ENCODE assay signal across 1 cellular context in the genomic region with DNA sequence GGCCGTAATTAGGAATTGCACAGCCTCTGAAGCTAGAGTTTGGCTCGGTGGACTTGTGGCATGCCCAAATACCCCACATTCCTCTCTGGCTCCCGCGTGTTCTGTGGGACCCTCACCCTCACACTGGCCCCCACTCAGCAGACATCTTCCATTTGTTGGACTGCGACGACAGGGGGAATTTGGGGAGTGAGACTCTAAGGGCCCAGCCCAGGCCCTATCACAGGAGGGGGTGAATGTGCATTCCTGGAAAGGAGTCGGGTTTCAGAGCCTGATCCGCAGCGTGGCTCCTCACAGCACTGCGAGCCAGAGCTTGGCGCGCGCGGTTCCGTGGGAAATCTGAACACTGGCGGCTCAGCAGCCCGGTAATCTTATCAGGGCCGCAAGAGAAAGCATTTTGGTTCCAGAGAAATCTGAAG.
TF ChIP-seq lines count a peak whose summit lies in the region.

No MANE protein-coding gene starts in this region.

TF ChIP-seq in K562, 482 proteins besides CTCF, POLR2A, EP300 and RAD21 (continued from another document and continues in another):
- TF ChIP-seq, protein P1, sequence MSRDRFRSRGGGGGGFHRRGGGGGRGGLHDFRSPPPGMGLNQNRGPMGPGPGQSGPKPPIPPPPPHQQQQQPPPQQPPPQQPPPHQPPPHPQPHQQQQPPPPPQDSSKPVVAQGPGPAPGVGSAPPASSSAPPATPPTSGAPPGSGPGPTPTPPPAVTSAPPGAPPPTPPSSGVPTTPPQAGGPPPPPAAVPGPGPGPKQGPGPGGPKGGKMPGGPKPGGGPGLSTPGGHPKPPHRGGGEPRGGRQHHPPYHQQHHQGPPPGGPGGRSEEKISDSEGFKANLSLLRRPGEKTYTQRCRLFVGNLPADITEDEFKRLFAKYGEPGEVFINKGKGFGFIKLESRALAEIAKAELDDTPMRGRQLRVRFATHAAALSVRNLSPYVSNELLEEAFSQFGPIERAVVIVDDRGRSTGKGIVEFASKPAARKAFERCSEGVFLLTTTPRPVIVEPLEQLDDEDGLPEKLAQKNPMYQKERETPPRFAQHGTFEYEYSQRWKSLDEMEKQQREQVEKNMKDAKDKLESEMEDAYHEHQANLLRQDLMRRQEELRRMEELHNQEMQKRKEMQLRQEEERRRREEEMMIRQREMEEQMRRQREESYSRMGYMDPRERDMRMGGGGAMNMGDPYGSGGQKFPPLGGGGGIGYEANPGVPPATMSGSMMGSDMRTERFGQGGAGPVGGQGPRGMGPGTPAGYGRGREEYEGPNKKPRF (IDR thresholded peaks at IDR 0.05; ENCODE audit: low read depth, low read length) = no peak
- TF ChIP-seq, protein P2, sequence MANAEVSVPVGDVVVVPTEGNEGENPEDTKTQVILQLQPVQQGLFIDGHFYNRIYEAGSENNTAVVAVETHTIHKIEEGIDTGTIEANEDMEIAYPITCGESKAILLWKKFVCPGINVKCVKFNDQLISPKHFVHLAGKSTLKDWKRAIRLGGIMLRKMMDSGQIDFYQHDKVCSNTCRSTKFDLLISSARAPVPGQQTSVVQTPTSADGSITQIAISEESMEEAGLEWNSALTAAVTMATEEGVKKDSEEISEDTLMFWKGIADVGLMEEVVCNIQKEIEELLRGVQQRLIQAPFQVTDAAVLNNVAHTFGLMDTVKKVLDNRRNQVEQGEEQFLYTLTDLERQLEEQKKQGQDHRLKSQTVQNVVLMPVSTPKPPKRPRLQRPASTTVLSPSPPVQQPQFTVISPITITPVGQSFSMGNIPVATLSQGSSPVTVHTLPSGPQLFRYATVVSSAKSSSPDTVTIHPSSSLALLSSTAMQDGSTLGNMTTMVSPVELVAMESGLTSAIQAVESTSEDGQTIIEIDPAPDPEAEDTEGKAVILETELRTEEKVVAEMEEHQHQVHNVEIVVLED (CRISPR knock-in tag; IDR thresholded peaks at IDR 0.05) = no peak
- TF ChIP-seq, protein P3, sequence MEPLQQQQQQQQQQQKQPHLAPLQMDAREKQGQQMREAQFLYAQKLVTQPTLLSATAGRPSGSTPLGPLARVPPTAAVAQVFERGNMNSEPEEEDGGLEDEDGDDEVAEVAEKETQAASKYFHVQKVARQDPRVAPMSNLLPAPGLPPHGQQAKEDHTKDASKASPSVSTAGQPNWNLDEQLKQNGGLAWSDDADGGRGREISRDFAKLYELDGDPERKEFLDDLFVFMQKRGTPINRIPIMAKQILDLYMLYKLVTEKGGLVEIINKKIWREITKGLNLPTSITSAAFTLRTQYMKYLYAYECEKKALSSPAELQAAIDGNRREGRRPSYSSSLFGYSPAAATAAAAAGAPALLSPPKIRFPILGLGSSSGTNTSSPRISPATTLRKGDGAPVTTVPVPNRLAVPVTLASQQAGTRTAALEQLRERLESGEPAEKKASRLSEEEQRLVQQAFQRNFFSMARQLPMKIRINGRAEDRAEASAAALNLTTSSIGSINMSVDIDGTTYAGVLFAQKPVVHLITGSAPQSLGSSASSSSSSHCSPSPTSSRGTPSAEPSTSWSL (CRISPR knock-in tag; IDR thresholded peaks at IDR 0.05; ENCODE audit: borderline replicate concordance) = no peak
- TF ChIP-seq FIP1L1 (IDR thresholded peaks at IDR 0.05; ENCODE audit: low read depth, low read length, poor library complexity, severe bottlenecking) (no peak), ZNF583 (CRISPR knock-in tag; IDR thresholded peaks at IDR 0.05) (no peak), CBX8 (IDR thresholded peaks at IDR 0.05; ENCODE audit: borderline replicate concordance, extremely low read depth, low read depth, low read length, poor library complexity, severe bottlenecking) (no peak), TGIF2 (CRISPR knock-in tag; IDR thresholded peaks at IDR 0.05) (no peak)
- TF ChIP-seq, protein P4, sequence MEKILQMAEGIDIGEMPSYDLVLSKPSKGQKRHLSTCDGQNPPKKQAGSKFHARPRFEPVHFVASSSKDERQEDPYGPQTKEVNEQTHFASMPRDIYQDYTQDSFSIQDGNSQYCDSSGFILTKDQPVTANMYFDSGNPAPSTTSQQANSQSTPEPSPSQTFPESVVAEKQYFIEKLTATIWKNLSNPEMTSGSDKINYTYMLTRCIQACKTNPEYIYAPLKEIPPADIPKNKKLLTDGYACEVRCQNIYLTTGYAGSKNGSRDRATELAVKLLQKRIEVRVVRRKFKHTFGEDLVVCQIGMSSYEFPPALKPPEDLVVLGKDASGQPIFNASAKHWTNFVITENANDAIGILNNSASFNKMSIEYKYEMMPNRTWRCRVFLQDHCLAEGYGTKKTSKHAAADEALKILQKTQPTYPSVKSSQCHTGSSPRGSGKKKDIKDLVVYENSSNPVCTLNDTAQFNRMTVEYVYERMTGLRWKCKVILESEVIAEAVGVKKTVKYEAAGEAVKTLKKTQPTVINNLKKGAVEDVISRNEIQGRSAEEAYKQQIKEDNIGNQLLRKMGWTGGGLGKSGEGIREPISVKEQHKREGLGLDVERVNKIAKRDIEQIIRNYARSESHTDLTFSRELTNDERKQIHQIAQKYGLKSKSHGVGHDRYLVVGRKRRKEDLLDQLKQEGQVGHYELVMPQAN (IDR thresholded peaks at IDR 0.05; ENCODE audit: borderline replicate concordance) = no peak
- TF ChIP-seq, protein P5, sequence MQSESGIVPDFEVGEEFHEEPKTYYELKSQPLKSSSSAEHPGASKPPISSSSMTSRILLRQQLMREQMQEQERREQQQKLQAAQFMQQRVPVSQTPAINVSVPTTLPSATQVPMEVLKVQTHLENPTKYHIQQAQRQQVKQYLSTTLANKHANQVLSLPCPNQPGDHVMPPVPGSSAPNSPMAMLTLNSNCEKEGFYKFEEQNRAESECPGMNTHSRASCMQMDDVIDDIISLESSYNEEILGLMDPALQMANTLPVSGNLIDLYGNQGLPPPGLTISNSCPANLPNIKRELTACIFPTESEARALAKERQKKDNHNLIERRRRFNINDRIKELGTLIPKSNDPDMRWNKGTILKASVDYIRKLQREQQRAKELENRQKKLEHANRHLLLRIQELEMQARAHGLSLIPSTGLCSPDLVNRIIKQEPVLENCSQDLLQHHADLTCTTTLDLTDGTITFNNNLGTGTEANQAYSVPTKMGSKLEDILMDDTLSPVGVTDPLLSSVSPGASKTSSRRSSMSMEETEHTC (IDR thresholded peaks at IDR 0.05) = peak; percentile 40; the same call in 1 of the 2 replicates
- TF ChIP-seq, protein P6, sequence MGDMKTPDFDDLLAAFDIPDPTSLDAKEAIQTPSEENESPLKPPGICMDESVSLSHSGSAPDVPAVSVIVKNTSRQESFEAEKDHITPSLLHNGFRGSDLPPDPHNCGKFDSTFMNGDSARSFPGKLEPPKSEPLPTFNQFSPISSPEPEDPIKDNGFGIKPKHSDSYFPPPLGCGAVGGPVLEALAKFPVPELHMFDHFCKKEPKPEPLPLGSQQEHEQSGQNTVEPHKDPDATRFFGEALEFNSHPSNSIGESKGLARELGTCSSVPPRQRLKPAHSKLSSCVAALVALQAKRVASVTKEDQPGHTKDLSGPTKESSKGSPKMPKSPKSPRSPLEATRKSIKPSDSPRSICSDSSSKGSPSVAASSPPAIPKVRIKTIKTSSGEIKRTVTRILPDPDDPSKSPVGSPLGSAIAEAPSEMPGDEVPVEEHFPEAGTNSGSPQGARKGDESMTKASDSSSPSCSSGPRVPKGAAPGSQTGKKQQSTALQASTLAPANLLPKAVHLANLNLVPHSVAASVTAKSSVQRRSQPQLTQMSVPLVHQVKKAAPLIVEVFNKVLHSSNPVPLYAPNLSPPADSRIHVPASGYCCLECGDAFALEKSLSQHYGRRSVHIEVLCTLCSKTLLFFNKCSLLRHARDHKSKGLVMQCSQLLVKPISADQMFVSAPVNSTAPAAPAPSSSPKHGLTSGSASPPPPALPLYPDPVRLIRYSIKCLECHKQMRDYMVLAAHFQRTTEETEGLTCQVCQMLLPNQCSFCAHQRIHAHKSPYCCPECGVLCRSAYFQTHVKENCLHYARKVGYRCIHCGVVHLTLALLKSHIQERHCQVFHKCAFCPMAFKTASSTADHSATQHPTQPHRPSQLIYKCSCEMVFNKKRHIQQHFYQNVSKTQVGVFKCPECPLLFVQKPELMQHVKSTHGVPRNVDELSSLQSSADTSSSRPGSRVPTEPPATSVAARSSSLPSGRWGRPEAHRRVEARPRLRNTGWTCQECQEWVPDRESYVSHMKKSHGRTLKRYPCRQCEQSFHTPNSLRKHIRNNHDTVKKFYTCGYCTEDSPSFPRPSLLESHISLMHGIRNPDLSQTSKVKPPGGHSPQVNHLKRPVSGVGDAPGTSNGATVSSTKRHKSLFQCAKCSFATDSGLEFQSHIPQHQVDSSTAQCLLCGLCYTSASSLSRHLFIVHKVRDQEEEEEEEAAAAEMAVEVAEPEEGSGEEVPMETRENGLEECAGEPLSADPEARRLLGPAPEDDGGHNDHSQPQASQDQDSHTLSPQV (IDR thresholded peaks at IDR 0.05) = peak; percentile 89
- TF ChIP-seq, protein P7, sequence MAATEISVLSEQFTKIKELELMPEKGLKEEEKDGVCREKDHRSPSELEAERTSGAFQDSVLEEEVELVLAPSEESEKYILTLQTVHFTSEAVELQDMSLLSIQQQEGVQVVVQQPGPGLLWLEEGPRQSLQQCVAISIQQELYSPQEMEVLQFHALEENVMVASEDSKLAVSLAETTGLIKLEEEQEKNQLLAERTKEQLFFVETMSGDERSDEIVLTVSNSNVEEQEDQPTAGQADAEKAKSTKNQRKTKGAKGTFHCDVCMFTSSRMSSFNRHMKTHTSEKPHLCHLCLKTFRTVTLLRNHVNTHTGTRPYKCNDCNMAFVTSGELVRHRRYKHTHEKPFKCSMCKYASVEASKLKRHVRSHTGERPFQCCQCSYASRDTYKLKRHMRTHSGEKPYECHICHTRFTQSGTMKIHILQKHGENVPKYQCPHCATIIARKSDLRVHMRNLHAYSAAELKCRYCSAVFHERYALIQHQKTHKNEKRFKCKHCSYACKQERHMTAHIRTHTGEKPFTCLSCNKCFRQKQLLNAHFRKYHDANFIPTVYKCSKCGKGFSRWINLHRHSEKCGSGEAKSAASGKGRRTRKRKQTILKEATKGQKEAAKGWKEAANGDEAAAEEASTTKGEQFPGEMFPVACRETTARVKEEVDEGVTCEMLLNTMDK (IDR thresholded peaks at IDR 0.05; ENCODE audit: borderline replicate concordance, insufficient read depth, low read depth, low read length, poor library complexity, severe bottlenecking) = no peak
- TF ChIP-seq, protein P8, sequence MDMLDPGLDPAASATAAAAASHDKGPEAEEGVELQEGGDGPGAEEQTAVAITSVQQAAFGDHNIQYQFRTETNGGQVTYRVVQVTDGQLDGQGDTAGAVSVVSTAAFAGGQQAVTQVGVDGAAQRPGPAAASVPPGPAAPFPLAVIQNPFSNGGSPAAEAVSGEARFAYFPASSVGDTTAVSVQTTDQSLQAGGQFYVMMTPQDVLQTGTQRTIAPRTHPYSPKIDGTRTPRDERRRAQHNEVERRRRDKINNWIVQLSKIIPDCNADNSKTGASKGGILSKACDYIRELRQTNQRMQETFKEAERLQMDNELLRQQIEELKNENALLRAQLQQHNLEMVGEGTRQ (CRISPR knock-in tag; IDR thresholded peaks at IDR 0.05) = no peak
- TF ChIP-seq, protein P9, sequence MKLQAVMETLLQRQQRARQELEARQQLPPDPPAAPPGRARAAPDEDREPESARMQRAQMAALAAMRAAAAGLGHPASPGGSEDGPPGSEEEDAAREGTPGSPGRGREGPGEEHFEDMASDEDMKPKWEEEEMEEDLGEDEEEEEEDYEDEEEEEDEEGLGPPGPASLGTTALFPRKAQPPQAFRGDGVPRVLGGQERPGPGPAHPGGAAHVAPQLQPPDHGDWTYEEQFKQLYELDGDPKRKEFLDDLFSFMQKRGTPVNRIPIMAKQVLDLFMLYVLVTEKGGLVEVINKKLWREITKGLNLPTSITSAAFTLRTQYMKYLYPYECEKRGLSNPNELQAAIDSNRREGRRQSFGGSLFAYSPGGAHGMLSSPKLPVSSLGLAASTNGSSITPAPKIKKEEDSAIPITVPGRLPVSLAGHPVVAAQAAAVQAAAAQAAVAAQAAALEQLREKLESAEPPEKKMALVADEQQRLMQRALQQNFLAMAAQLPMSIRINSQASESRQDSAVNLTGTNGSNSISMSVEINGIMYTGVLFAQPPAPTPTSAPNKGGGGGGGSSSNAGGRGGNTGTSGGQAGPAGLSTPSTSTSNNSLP (IDR thresholded peaks at IDR 0.05; ENCODE audit: borderline replicate concordance, low read depth, low read length) = peak; percentile 40; the same call in 1 of the 2 replicates
